ENCODE assay signal across 17 cellular contexts in the genomic region with DNA sequence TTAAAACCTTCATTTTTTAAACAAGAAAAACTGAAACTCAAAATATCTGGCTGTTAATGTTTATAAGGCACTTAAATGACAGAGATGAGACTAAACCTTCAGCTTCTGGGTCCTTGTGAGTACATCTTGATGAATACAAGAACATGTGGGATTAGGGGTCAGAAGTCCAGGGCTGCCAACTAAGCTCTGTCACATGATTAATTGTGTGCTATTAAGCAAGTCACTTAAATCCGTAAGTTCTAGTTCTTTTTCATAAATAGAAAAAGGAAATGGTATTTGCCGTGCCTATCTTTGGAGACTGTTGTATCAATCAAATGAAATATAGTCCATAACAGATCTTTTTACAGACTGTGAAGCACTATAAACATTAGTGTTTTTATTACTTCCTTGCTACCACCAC. TPM values are rescaled to one million over a fixed set of nuclear protein-coding genes. Genes with fewer than 3 reads are reported as not detected.
DNase-seq lines count a peak whose midpoint lies in the region; ATAC-seq and TF ChIP-seq lines count a peak whose summit lies in the region.
"Had no signal": no experiment of that assay in that cellular context is flagged by ENCODE, and none has a peak within 500 bp of the region (broad histone marks: within the 10 kb centered on the region; RNA-seq: fewer than 3 reads in every experiment).

No MANE protein-coding gene starts in this region.

- no peaks in the 10 kb centered on the region for H3K27me3 Mint-ChIP-seq in H9 (ENCODE audit: low read depth)
- peaks cover 5% of the 10 kb centered on the region for H3K27me3 Mint-ChIP-seq in CD8-positive, alpha-beta T cell (ENCODE audit: low read depth)
- H3K27me3 Mint-ChIP-seq: brain had no signal

- H2BK12ac ChIP-seq in H9 (ENCODE audit: insufficient read length, low read depth, low read length) = no peak overlapping the region

- no peak overlapping the region for H2AFZ ChIP-seq in H9 (ENCODE audit: low read length)

- H3K27me3 ChIP-seq in H9 (ENCODE audit: insufficient read depth, low read length) = no peaks in the 10 kb centered on the region
- no peaks in the 10 kb centered on the region for H3K27me3 ChIP-seq in CD8-positive, alpha-beta T cell (ENCODE audit: insufficient read depth, low read length)
- H3K27me3 ChIP-seq: sigmoid colon had no signal

- H2BK20ac ChIP-seq in H9 (ENCODE audit: low read depth, low read length, poor library complexity, severe bottlenecking) = no peak overlapping the region

- no peak overlapping the region for H4K8ac ChIP-seq in H9 (replicated peaks; ENCODE audit: insufficient read length, low read depth, low read length)

- H3T11ph ChIP-seq in H9 (ENCODE audit: low read length) = no peak overlapping the region

- CTCF ChIA-PET in CD8-positive, alpha-beta T cell (lab: Charles Lee) = interaction anchor here (1.0 to 4.9 kb wide), 4 partner anchors 895 to 1263 kb away, joined by 3 to 32 read pairs (median 4); no protein-coding TSS in a partner anchor

- H4K5ac ChIP-seq in H9 (ENCODE audit: insufficient read length, low read depth, low read length) = no peak overlapping the region

- no peaks in the 10 kb centered on the region for H3K36me3 Mint-ChIP-seq in H9 (ENCODE audit: insufficient read depth in 1 of 3, low read depth in 3 of 3)
- no peaks in the 10 kb centered on the region for H3K36me3 Mint-ChIP-seq in CD8-positive, alpha-beta T cell
- H3K36me3 Mint-ChIP-seq: brain had no signal

- H3K56ac ChIP-seq in H9 (ENCODE audit: insufficient read length, low read depth, low read length) = no peak overlapping the region

- no peaks in the 10 kb centered on the region for H3K79me1 ChIP-seq in H9 (ENCODE audit: insufficient read depth, low read depth, low read length, poor library complexity, severe bottlenecking)

- no peak overlapping the region for H3K23ac ChIP-seq in H9 (ENCODE audit: insufficient read length, low read depth, low read length)

- H3K27ac ChIP-seq in H9 (ENCODE audit: insufficient read length, low read depth, low read length) = no peak overlapping the region
- no peak overlapping the region for H3K27ac ChIP-seq in CD8-positive, alpha-beta T cell (ENCODE audit: low read depth, low read length)
- H3K27ac ChIP-seq: dorsolateral prefrontal cortex, left ventricle myocardium inferior, sigmoid colon had no signal

- no peak overlapping the region for H4K91ac ChIP-seq in H9 (ENCODE audit: insufficient read length, low read depth, low read length)

- no peaks in the 10 kb centered on the region for H3K36me3 ChIP-seq in CD8-positive, alpha-beta T cell (ENCODE audit: insufficient read depth, low read length)
- H3K36me3 ChIP-seq: left ventricle myocardium inferior, sigmoid colon had no signal

- H3K4me3 ChIP-seq in astrocyte of the spinal cord (ENCODE audit: low read depth, low read length) = no peak overlapping the region
- no peak overlapping the region for H3K4me3 ChIP-seq in CD8-positive, alpha-beta T cell (ENCODE audit: low read depth, low read length)
- H3K4me3 ChIP-seq: dorsolateral prefrontal cortex, left ventricle myocardium inferior, sigmoid colon had no signal

- H3K14ac ChIP-seq in H9 (ENCODE audit: insufficient read depth, low read length) = no peak overlapping the region

- DNase-seq in EL = peak; percentile 8
- peak; percentile 65 for DNase-seq in NOMO-1 treated with DMSO at 0.1 percent for 48 hours (lab: John Stamatoyannopoulos, UW; ENCODE audit: unreplicated experiment)
- peak; percentile 13 for DNase-seq in astrocyte of the spinal cord (ENCODE audit: low read depth, low spot score)
- DNase-seq in left lobe of liver (ENCODE audit: low spot score) = no peak
- no peak for DNase-seq in H9
- DNase-seq in CD8-positive, alpha-beta T cell = no peak
- DNase-seq in erythroblast (lab: John Stamatoyannopoulos, UW) = no peak
- no peak for DNase-seq in DMS153 treated with DMSO at 0.1 percent for 48 hours (lab: John Stamatoyannopoulos, UW; ENCODE audit: unreplicated experiment)
- DNase-seq: activated CD4-positive, alpha-beta T cell treated with anti-CD3 and anti-CD28 coated beads, Interleukin-2, amount 10 ng/mL, durations not matched to agents 7 days and 5 days; activated naive CD4-positive, alpha-beta T cell; dorsolateral prefrontal cortex; left ventricle myocardium inferior; NCI-H1930; occipital lobe; sigmoid colon; stimulated activated CD4-positive, alpha-beta T cell treated with anti-CD3 and anti-CD28 coated beads, Interleukin-4, amount 100 ng/mL, for 24 hours had no signal

- in situ Hi-C loops in astrocyte of the spinal cord (cut with HindIII; ENCODE audit: low sequenced_read_pairs) = no loop called here

- no peak overlapping the region for H3K27ac Mint-ChIP-seq in H9
- no peak overlapping the region for H3K27ac Mint-ChIP-seq in CD8-positive, alpha-beta T cell
- H3K27ac Mint-ChIP-seq: activated CD4-positive, alpha-beta T cell treated with anti-CD3 and anti-CD28 coated beads, Interleukin-2, amount 10 ng/mL, durations not matched to agents 7 days and 5 days had no signal

- H2BK5ac ChIP-seq in H9 (ENCODE audit: insufficient read length, low read length) = no peak overlapping the region

- H3K9me3 ChIP-seq in H9 (ENCODE audit: control insufficient read depth, low read depth, low read length) = no peaks in the 10 kb centered on the region
- no peaks in the 10 kb centered on the region for H3K9me3 ChIP-seq in CD8-positive, alpha-beta T cell (ENCODE audit: low read length)
- H3K9me3 ChIP-seq: left ventricle myocardium inferior, sigmoid colon had no signal

- H4K20me1 ChIP-seq in H9 (ENCODE audit: control insufficient read depth, insufficient read depth, insufficient read length) = no peaks in the 10 kb centered on the region

- ATAC-seq in left lobe of liver = peak; percentile 56
- ATAC-seq in CD8-positive, alpha-beta T cell = no peak

- no peaks in the 10 kb centered on the region for H3K4me1 Mint-ChIP-seq in H9
- H3K4me1 Mint-ChIP-seq in CD8-positive, alpha-beta T cell (ENCODE audit: low read depth) = no peaks in the 10 kb centered on the region
- H3K4me1 Mint-ChIP-seq: activated CD4-positive, alpha-beta T cell treated with anti-CD3 and anti-CD28 coated beads, Interleukin-2, amount 10 ng/mL, durations not matched to agents 7 days and 5 days had no signal

- H3K79me2 ChIP-seq in H9 (ENCODE audit: insufficient read depth, low read length) = no peaks in the 10 kb centered on the region

- H2BK15ac ChIP-seq in H9 (ENCODE audit: low read depth, low read length) = no peak overlapping the region

- H3K4me1 ChIP-seq in H9 (ENCODE audit: insufficient read depth, low read length) = no peaks in the 10 kb centered on the region
- no peaks in the 10 kb centered on the region for H3K4me1 ChIP-seq in CD8-positive, alpha-beta T cell (ENCODE audit: insufficient read depth, low read length)
- H3K4me1 ChIP-seq: left ventricle myocardium inferior, sigmoid colon had no signal

- WGBS in H9 (ENCODE audit: extremely low coverage, insufficient read length, low lambda C conversion rate) = no CpG with 5 or more reads among the region's 2 CpGs

- H3K18ac ChIP-seq in H9 (ENCODE audit: insufficient read length, low read depth, low read length) = no peak overlapping the region

- H3K4me2 ChIP-seq in H9 (ENCODE audit: insufficient read depth, insufficient read length, low read length) = no peak overlapping the region

- no peak for TF ChIP-seq POLR2A in erythroblast (IDR thresholded peaks at IDR 0.05; ENCODE audit: low read length)

- no peak overlapping the region for H3K9ac ChIP-seq in H9 (ENCODE audit: extremely low read depth, insufficient read length, low read length)

- H2BK120ac ChIP-seq in H9 (ENCODE audit: low read depth, low read length, poor library complexity, severe bottlenecking) = no peak overlapping the region

- intact Hi-C loops in CD8-positive, alpha-beta T cell (cut with DNase I, micrococcal nuclease) = no loop called here

- H3K23me2 ChIP-seq in H9 (ENCODE audit: insufficient read length, low read depth, low read length, poor library complexity, severe bottlenecking) = no peaks in the 10 kb centered on the region

- no peak overlapping the region for H3K4me3 Mint-ChIP-seq in H9
- no peak overlapping the region for H3K4me3 Mint-ChIP-seq in CD8-positive, alpha-beta T cell
- H3K4me3 Mint-ChIP-seq: activated CD4-positive, alpha-beta T cell treated with anti-CD3 and anti-CD28 coated beads, Interleukin-2, amount 10 ng/mL, durations not matched to agents 7 days and 5 days; brain had no signal

- H3K4ac ChIP-seq in H9 (ENCODE audit: low read depth, low read length) = no peak overlapping the region

- TF ChIP-seq CTCF in astrocyte of the spinal cord (IDR thresholded peaks at IDR 0.05; ENCODE audit: low read depth, low read length) (no peak), H9 (conservative IDR thresholded peaks at IDR 0.05) (no peak)
- no peak for TF ChIP-seq CTCF in CD8-positive, alpha-beta T cell (IDR thresholded peaks at IDR 0.05)

- no peaks in the 10 kb centered on the region for H3K9me3 Mint-ChIP-seq in H9
- no peaks in the 10 kb centered on the region for H3K9me3 Mint-ChIP-seq in CD8-positive, alpha-beta T cell
- H3K9me3 Mint-ChIP-seq: activated CD4-positive, alpha-beta T cell treated with anti-CD3 and anti-CD28 coated beads, Interleukin-2, amount 10 ng/mL, durations not matched to agents 7 days and 5 days had no signal

- POLR2A ChIA-PET in CD8-positive, alpha-beta T cell (lab: Charles Lee) = no interaction called here

- H2AK5ac ChIP-seq in H9 (ENCODE audit: insufficient read length, low read length) = no peak overlapping the region

RNA-seq across cellular contexts. Expression of a gene that starts 43.2 kb away (rescaled TPM):
- total RNA-seq in left lobe of liver (35.2 TPM), H9 (2021) (37.8 and 39.3 TPM in 2 replicates)
- under 1 TPM; 0.72 to 0.92 TPM for total RNA-seq in CD8-positive, alpha-beta T cell

Comparison
In these comparisons a context has a peak if more than half of its experiments do, and no peak if none do; other contexts are left out.
1. DNase-seq: peak in EL (single experiment), NOMO-1 treated with DMSO at 0.1 percent for 48 hours (single experiment) and astrocyte of the spinal cord (single experiment); none in left lobe of liver (single experiment), H9 (single experiment), CD8-positive, alpha-beta T cell (0 of 7), erythroblast (0 of 2) and DMS153 treated with DMSO at 0.1 percent for 48 hours (single experiment).
2. RNA of a gene that starts 43.2 kb away (total RNA-seq): 37.8 to 39.3 TPM in H9 and 35.2 TPM in left lobe of liver (single experiment); 0.72 to 0.92 TPM in CD8-positive, alpha-beta T cell; every median in the first group is over 10 times any median in the second.